Comparison of ENCODE assay signal across 1 cellular context in the genomic region with DNA sequence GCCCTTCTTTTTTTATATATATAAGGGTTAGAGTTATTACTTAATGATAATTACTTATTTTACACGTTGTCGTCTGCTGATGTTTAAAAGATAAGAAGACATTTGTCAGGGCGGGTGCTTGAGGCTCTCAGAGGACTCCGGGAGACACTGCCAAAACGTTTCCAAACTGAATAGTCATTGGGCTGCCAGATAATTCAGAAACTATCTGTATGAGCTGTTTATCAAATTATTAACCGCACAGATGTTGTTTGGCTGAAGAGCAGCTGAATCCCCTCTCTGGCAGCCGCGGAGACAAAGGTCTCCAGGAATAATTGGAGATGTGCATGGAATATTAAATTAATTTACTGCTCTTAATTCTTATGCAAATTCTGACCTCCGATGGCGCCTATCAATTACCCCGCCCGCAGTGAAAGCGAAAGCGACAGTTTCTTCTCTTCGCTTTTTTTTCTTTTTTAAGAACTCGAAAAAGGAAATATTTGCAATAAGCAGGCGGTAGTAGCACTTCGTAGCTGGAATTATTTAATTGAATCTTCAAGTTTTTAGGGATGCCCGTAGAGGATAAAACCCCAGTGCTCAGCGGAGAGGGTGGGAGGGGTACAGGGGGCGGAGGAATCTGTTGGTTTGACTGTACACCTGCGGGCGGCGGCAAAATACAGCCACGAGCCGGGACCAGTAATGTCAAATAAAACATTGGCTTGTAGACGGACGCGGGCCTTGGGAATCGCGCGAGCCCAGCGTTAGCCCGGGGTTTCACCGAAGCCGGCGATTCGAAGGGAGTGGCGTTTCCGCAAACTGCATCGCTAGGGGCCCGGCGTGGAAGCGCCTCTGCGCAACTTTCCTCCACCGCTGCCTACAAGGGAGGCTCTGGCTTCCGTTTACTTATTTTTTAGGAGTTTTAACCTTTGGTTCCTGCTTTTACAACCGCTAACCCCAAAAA.
TF ChIP-seq lines count a peak whose summit lies in the region.

No MANE protein-coding gene starts in this region.

TF ChIP-seq in IMR-90, 13 proteins besides CTCF, POLR2A, EP300 and RAD21 (continued from another document):
- TF ChIP-seq RCOR1 (IDR thresholded peaks at IDR 0.05; ENCODE audit: insufficient replicate concordance, low read length) (no peak), FOS (IDR thresholded peaks at IDR 0.05; ENCODE audit: low read depth, low read length) (no peak), SMC3 (IDR thresholded peaks at IDR 0.05; ENCODE audit: low read depth, low read length) (no peak), MXI1 (IDR thresholded peaks at IDR 0.05; ENCODE audit: borderline replicate concordance, low read depth, low read length) (no peak), BHLHE40 (IDR thresholded peaks at IDR 0.05; ENCODE audit: low read depth, low read length) (no peak), MAZ (IDR thresholded peaks at IDR 0.05; ENCODE audit: borderline replicate concordance, low read depth, low read length) (no peak)
TF ChIP-seq in IMR-90: peak in this region for 0.
